Comparison of ENCODE assay signal across 9 cellular contexts in genomic region chr6:155142902-155143609, GRCh38.
A peak's percentile ranks its signal among the peaks of the same experiment; 100 is the strongest.
DNase-seq lines count a peak whose midpoint lies in the region; ATAC-seq and TF ChIP-seq lines count a peak whose summit lies in the region.
"Had no signal": no experiment of that assay in that cellular context is flagged by ENCODE, and none has a peak within 500 bp of the region (broad histone marks: within the 10 kb centered on the region; RNA-seq: fewer than 3 reads in every experiment).

No MANE protein-coding gene starts in this region.

- no peak overlapping the region for H3K4me3 ChIP-seq in SJCRH30
- H3K4me3 ChIP-seq in fibroblast of lung (replicated peaks in 1 of 4; ENCODE audit: control extremely low read depth in 1 of 4, insufficient read depth in 1 of 4, low read depth in 3 of 4, low read length in 4 of 4), result peak overlapping the region; percentile 19 to 41 (median 28)
- H3K4me3 ChIP-seq: A549 had no signal

- peak overlapping the region; percentile 63 for H3K4me3 Mint-ChIP-seq in stimulated activated memory B cell treated with anti-CD40 and anti-IgM and Interleukin-4, amounts not matched to agents 10 μg/mL and 1 μg/mL and 100 μg/mL, for 72 hours

- no peak overlapping the region for H3K9ac ChIP-seq in fibroblast of lung (ENCODE audit: insufficient read depth, low read length)

- no peaks in the 10 kb centered on the region for H3K9me3 Mint-ChIP-seq in stimulated activated memory B cell treated with anti-CD40 and anti-IgM and Interleukin-4, amounts not matched to agents 10 μg/mL and 1 μg/mL and 100 μg/mL, for 72 hours

- TF ChIP-seq CTCF in fibroblast of lung (conservative IDR thresholded peaks at IDR 0.05 in 1 of 2, IDR thresholded peaks at IDR 0.05 in 1 of 2; ENCODE audit: low read depth in 1 of 2, low read length in 2 of 2), result no peak

- H3K9me3 ChIP-seq in SJCRH30 (replicated peaks) (no peaks in the 10 kb centered on the region), fibroblast of lung (ENCODE audit: control insufficient read depth, insufficient read depth, low read depth, low read length) (no peaks in the 10 kb centered on the region)
- H3K9me3 ChIP-seq: A549 had no signal

- H3K27ac Mint-ChIP-seq in stimulated activated memory B cell treated with anti-CD40 and anti-IgM and Interleukin-4, amounts not matched to agents 10 μg/mL and 1 μg/mL and 100 μg/mL, for 72 hours, result peak overlapping the region; percentile 43

- H3K4me1 Mint-ChIP-seq in stimulated activated memory B cell treated with anti-CD40 and anti-IgM and Interleukin-4, amounts not matched to agents 10 μg/mL and 1 μg/mL and 100 μg/mL, for 72 hours, result peaks cover 20% of the 10 kb centered on the region

- ATAC-seq in stimulated activated memory B cell treated with anti-CD40 and anti-IgM and Interleukin-4, amounts not matched to agents 10 μg/mL and 1 μg/mL and 100 μg/mL, for 72 hours, result no peak
- no peak for ATAC-seq in GM19452 (IDR thresholded peaks at IDR 0.05; ENCODE audit: unreplicated experiment)
- no peak for ATAC-seq in GM21381 (IDR thresholded peaks at IDR 0.05; ENCODE audit: unreplicated experiment)
- ATAC-seq: A549 had no signal

- peak overlapping the region; percentile 91 for H3K4me2 ChIP-seq in fibroblast of lung (ENCODE audit: extremely low read depth, insufficient read depth, low read length)
- H3K4me2 ChIP-seq: A549 had no signal

- peaks cover 25% of the 10 kb centered on the region for H3K4me1 ChIP-seq in SJCRH30
- peaks cover 5% of the 10 kb centered on the region for H3K4me1 ChIP-seq in fibroblast of lung (ENCODE audit: control insufficient read depth, extremely low read depth, insufficient read depth, low read length)

- no peaks in the 10 kb centered on the region for H3K27me3 Mint-ChIP-seq in stimulated activated memory B cell treated with anti-CD40 and anti-IgM and Interleukin-4, amounts not matched to agents 10 μg/mL and 1 μg/mL and 100 μg/mL, for 72 hours

- peaks cover 5% of the 10 kb centered on the region; the same call in 1 of the 2 replicates for H3K36me3 ChIP-seq in SJCRH30
- no peaks in the 10 kb centered on the region for H3K36me3 ChIP-seq in fibroblast of lung (ENCODE audit: control insufficient read depth, insufficient read depth, low read length)

- H3K27ac ChIP-seq in SJCRH30 (peak overlapping the region; percentile 31; the same call in 1 of the 2 replicates), fibroblast of lung (ENCODE audit: insufficient read depth, low read length) (peak overlapping the region; percentile 68)
- H3K27ac ChIP-seq: A549 had no signal

- H3K36me3 Mint-ChIP-seq in stimulated activated memory B cell treated with anti-CD40 and anti-IgM and Interleukin-4, amounts not matched to agents 10 μg/mL and 1 μg/mL and 100 μg/mL, for 72 hours, result no peaks in the 10 kb centered on the region

- H2AFZ ChIP-seq in fibroblast of lung (ENCODE audit: low read length), result peak overlapping the region; percentile 78

- H3K27me3 ChIP-seq in SJCRH30 (no peaks in the 10 kb centered on the region), fibroblast of lung (ENCODE audit: control insufficient read depth, insufficient read depth, low read length) (no peaks in the 10 kb centered on the region)

- H3K79me2 ChIP-seq in fibroblast of lung (ENCODE audit: control insufficient read depth, insufficient read depth, low read length), result no peaks in the 10 kb centered on the region

- no peaks in the 10 kb centered on the region for H4K20me1 ChIP-seq in fibroblast of lung (ENCODE audit: control insufficient read depth, extremely low read depth, insufficient read depth, low read length)

- DNase-seq in NOMO-1 treated with DMSO at 0.1 percent for 48 hours (lab: John Stamatoyannopoulos, UW; ENCODE audit: unreplicated experiment), result peak; percentile 3
- DNase-seq in NOMO-1 treated with dmso at 0.1 percent for 144 hours (lab: John Stamatoyannopoulos, UW; ENCODE audit: unreplicated experiment), result no peak
- peak in 1 of 2 experiments; percentile 33 for DNase-seq in SJCRH30
- peak in 1 of 2 donors; percentile 55 for DNase-seq in fibroblast of lung (ENCODE audit: low read depth in 2 of 2)
- DNase-seq in NCI-H524 treated with DMSO at 0.1 percent for 48 hours (lab: John Stamatoyannopoulos, UW), result no peak
